In genomic region chr5:90402521-90403255, GRCh38 we compare ENCODE assay signal across 21 cellular contexts.
"Had no signal": no experiment of that assay in that cellular context is flagged by ENCODE, and none has a peak within 500 bp of the region (broad histone marks: within the 10 kb centered on the region; RNA-seq: fewer than 3 reads in every experiment).

No MANE protein-coding gene starts in this region.

- H3K36me3 ChIP-seq: ovary, prostate gland had no signal

- H3K27me3 ChIP-seq: adrenal gland, cardiac muscle cell, ovary, spleen, thyroid gland had no signal

- H3K4me3 ChIP-seq: adrenal gland, cardiac muscle cell, ovary, prostate gland, spleen, thyroid gland had no signal

- ATAC-seq: activated naive CD4-positive, alpha-beta T cell treated with anti-CD3 and anti-CD28 coated beads, Interleukin-2, amount 50 U/mL, for 72 hours; activated T-helper 17 cell treated with anti-CD3 and anti-CD28 coated beads, Interleukin-2, amount 50 U/mL, for 72 hours; esophagus mucosa; left ventricle myocardium superior; natural killer cell treated with Interleukin-12 subunit alpha and Interleukin-12 subunit beta and Interleukin-15 and Interleukin-18, amount 100 ng/mL, for 72 hours; stimulated activated naive CD8-positive, alpha-beta T cell treated with anti-CD3 and anti-CD28 coated beads, Interleukin-15, Interleukin-2, amounts not matched to agents 100 U/mL and 50 U/mL, for 24 hours; WTC11 had no signal

- H3K27ac ChIP-seq: adrenal gland, cardiac muscle cell, ovary, prostate gland, spleen, thyroid gland had no signal

- H3K4me1 ChIP-seq: prostate gland, thyroid gland had no signal

- H3K27ac Mint-ChIP-seq: activated T-helper 17 cell treated with anti-CD3 and anti-CD28 coated beads, Interleukin-2, amount 50 U/mL, for 72 hours; dendritic cell treated with granulocyte-macrophage colony-stimulating factor and Interleukin-4, amounts not matched to agents 40 ng/mL and 50 ng/mL, for 4 days; mesothelial cell of epicardium; natural killer cell treated with Interleukin-12 subunit alpha and Interleukin-12 subunit beta and Interleukin-15 and Interleukin-18, amount 100 ng/mL, for 72 hours; WTC11 had no signal

- H3K27me3 Mint-ChIP-seq: activated T-helper 17 cell treated with anti-CD3 and anti-CD28 coated beads, Interleukin-2, amount 50 U/mL, for 72 hours; dendritic cell treated with granulocyte-macrophage colony-stimulating factor and Interleukin-4, amounts not matched to agents 40 ng/mL and 50 ng/mL, for 4 days; natural killer cell treated with Interleukin-12 subunit alpha and Interleukin-12 subunit beta and Interleukin-15 and Interleukin-18, amount 100 ng/mL, for 72 hours had no signal

- H3K4me3 Mint-ChIP-seq: activated T-helper 17 cell treated with anti-CD3 and anti-CD28 coated beads, Interleukin-2, amount 50 U/mL, for 72 hours; dendritic cell treated with granulocyte-macrophage colony-stimulating factor and Interleukin-4, amounts not matched to agents 40 ng/mL and 50 ng/mL, for 4 days; mesothelial cell of epicardium; natural killer cell treated with Interleukin-12 subunit alpha and Interleukin-12 subunit beta and Interleukin-15 and Interleukin-18, amount 100 ng/mL, for 72 hours; WTC11 had no signal

- DNase-seq: activated T-cell treated with anti-CD3 and anti-CD28 coated beads, Interleukin-2, amount 50 U/mL, for 1 hour; adrenal gland; effector memory CD4-positive, alpha-beta T cell; hippocampal formation; left ventricle myocardium superior; mammary epithelial cell; ovary; spleen; stimulated activated CD4-positive, alpha-beta T cell treated with anti-CD3 and anti-CD28 coated beads, Interleukin-4, amount 100 ng/mL, for 4 hours; stimulated activated naive CD8-positive, alpha-beta T cell treated with anti-CD3 and anti-CD28 coated beads, Interleukin-15, Interleukin-2, amounts not matched to agents 100 U/mL and 50 U/mL, for 24 hours; T1000; thyroid gland had no signal

- H3K9me3 ChIP-seq: adrenal gland, ovary, prostate gland, spleen, thyroid gland had no signal
